ENCODE assay signal across 8 cellular contexts in the genomic region with DNA sequence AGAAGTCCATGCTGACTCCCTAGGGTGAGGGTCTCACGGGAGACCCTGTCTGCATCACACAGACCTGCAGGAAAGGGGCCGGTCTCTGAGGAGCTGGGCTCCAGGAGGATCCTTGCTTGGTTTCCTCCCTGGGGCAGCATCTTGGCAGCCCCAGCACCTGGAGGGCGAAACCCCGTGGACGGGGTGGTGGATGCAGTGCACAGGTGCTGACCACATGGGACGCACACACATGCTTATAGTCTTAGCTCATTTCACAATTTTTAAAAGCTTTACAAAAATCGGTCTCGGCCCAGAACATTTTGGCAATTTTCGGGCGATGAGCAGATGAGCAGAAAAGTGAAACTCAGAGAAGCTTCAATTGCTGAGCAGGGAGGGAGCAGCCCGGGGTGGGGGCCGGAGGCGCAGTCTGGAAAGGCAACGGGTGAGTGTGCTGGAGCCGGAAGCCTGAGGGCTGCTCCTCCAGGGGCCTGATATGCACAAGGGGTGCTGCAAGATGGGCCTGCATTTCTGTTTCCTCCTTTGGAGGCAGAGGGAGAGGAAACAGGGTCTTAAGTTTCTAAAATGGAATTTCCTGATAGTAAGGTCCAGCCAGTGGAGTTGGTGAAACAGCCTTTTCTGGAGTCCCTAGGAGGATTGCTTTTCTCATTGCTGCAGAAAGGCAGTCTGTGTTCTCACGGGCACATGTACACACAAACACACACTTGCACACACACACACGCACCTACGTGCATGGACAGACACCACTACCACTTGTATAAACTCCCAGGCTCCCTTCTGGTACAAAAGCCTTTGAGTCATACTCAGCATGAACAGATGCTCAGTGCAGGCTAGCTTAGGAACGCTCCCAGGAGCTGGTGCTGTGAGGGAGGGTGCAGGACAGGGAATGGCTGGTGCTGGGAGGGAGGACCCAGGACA.
A peak's percentile ranks its signal among the peaks of the same experiment; 100 is the strongest.
DNase-seq lines count a peak whose midpoint lies in the region; ATAC-seq, FAIRE-seq and TF ChIP-seq lines count a peak whose summit lies in the region.

No MANE protein-coding gene starts in this region.

- H3K4me1 ChIP-seq in heart left ventricle (peaks cover 0 to 26% (median 10%) of the 10 kb centered on the region in 12 donors), H1 (replicated peaks in 1 of 4; ENCODE audit: control insufficient read depth in 3 of 4, insufficient read depth in 4 of 4, low read length in 3 of 4) (peaks cover 0 to 14% (median 6%) of the 10 kb centered on the region in 4 experiments; a peak in 6 of 7 replicates), hepatocyte (ENCODE audit: insufficient read depth) (peaks cover 8% of the 10 kb centered on the region)

- CTCF ChIA-PET in H1 (lab: Charles Lee; ENCODE audit: partially characterized antibody) = interaction anchor here (1.2 kb wide), 1 partner anchor 14 kb away, joined by 3 read pairs; no protein-coding TSS in a partner anchor

- in situ Hi-C loops in ACHN (cut with HindIII; ENCODE audit: low pct_ligation_motif_present, low pct_unique_long_range_greater_than_20kb, low sequenced_read_pairs) = no loop called here

- H3K9ac ChIP-seq in H1 (replicated peaks in 1 of 4; ENCODE audit: extremely low read depth in 1 of 4, low read depth in 3 of 4, low read length in 3 of 4) = no peak overlapping the region

- WGBS in heart left ventricle, 4 donors = 38 to 58% (median 47%) methylated on average over 19 of the region's 19 CpGs
- WGBS in H1 (ENCODE audit: extremely low coverage in 1 of 2, insufficient coverage in 1 of 2, insufficient read length in 1 of 2, insufficient replicate concordance in 2 of 2, low coverage in 1 of 2, low lambda C conversion rate in 2 of 2, missing lambda C conversion rate in 1 of 2), 2 experiments = 86% methylated on average over 15 of the region's 19 CpGs; no CpG with 5 or more reads in 1 of the 2 experiments
- WGBS in hepatocyte (ENCODE audit: low lambda C conversion rate, missing lambda C conversion rate) = 78% methylated on average over 19 of the region's 19 CpGs

- H3K4me2 ChIP-seq in H1 (ENCODE audit: insufficient read depth in 1 of 2, low read depth in 2 of 2, low read length in 2 of 2) (no peak overlapping the region), hepatocyte (no peak overlapping the region)

- H3K79me2 ChIP-seq in H1 (ENCODE audit: control insufficient read depth in 1 of 2, insufficient read depth in 2 of 2, low read length in 2 of 2) (no peaks in the 10 kb centered on the region), hepatocyte (no peaks in the 10 kb centered on the region)

- TF ChIP-seq RAD21 in H1 (IDR thresholded peaks at IDR 0.05 in 1 of 2, conservative IDR thresholded peaks at IDR 0.05 in 1 of 2; ENCODE audit: low read depth in 2 of 2, low read length in 2 of 2) = no peak

- 0 out of 2 replicates have a peak overlapping the region, but pooled peaks have one; percentile 18 for H2BK20ac ChIP-seq in H1 (ENCODE audit: low read length)

- H4K8ac ChIP-seq in H1 (ENCODE audit: extremely low read depth, insufficient read depth, low read length) = no peak overlapping the region; the same call in 1 of the 2 replicates

- no peak for TF ChIP-seq CTCF in heart left ventricle (IDR thresholded peaks at IDR 0.05)
- TF ChIP-seq CTCF in H1 (IDR thresholded peaks at IDR 0.05; ENCODE audit: control extremely low read depth in 1 of 3, insufficient read depth in 1 of 3, low read depth in 1 of 3, low read length in 3 of 3) = no peak
- TF ChIP-seq CTCF in hepatocyte (IDR thresholded peaks at IDR 0.05; ENCODE audit: poor library complexity) = no peak

- no peak overlapping the region for H3K23ac ChIP-seq in H1 (ENCODE audit: insufficient read length)

- no peak overlapping the region for H4K5ac ChIP-seq in H1 (ENCODE audit: insufficient read length, low read depth, low read length)

- TF ChIP-seq EP300 in H1 (IDR thresholded peaks at IDR 0.05; ENCODE audit: borderline replicate concordance in 1 of 2, low read depth in 2 of 2, low read length in 2 of 2) = no peak

- H3K9me3 ChIP-seq in heart left ventricle (no peaks in the 10 kb centered on the region), H1 (ENCODE audit: insufficient read depth in 2 of 2, low read depth in 1 of 2, low read length in 1 of 2) (no peaks in the 10 kb centered on the region), hepatocyte (ENCODE audit: low read depth) (no peaks in the 10 kb centered on the region)

- 0 out of 2 replicates have a peak overlapping the region, but pooled peaks have one; percentile 10 for H2BK15ac ChIP-seq in H1 (ENCODE audit: low read length)

- H3K27ac ChIP-seq in heart left ventricle (peak overlapping the region in 2 of 12 donors; percentile 5 to 15), H1 (ENCODE audit: low read depth, low read length) (no peak overlapping the region), hepatocyte (no peak overlapping the region)

- H3K9me2 ChIP-seq in hepatocyte (replicated peaks; ENCODE audit: insufficient read depth) = no peaks in the 10 kb centered on the region

- no peaks in the 10 kb centered on the region for H4K20me1 ChIP-seq in H1 (replicated peaks in 1 of 2; ENCODE audit: control insufficient read depth in 1 of 2, insufficient read depth in 2 of 2, low read length in 2 of 2)
- no peaks in the 10 kb centered on the region for H4K20me1 ChIP-seq in hepatocyte (ENCODE audit: insufficient read depth, poor library complexity, severe bottlenecking)

- no peak overlapping the region for H2BK120ac ChIP-seq in H1 (replicated peaks; ENCODE audit: low read depth, low read length)

- no peak overlapping the region for H4K91ac ChIP-seq in H1 (replicated peaks; ENCODE audit: insufficient read length, low read length)

- H2AK5ac ChIP-seq in H1 (ENCODE audit: low read depth, low read length) = no peak overlapping the region

- H3K4ac ChIP-seq in H1 (replicated peaks; ENCODE audit: insufficient read length, low read depth, low read length) = no peak overlapping the region

- H2AFZ ChIP-seq in H1 (ENCODE audit: low read length) = no peak overlapping the region
- no peak overlapping the region for H2AFZ ChIP-seq in hepatocyte

- peaks cover 0 to 8% (median 0%) of the 10 kb centered on the region in 9 donors for H3K36me3 ChIP-seq in heart left ventricle
- no peaks in the 10 kb centered on the region for H3K36me3 ChIP-seq in H1 (ENCODE audit: control insufficient read depth in 2 of 4, insufficient read depth in 4 of 4, low read length in 3 of 4)
- no peaks in the 10 kb centered on the region for H3K36me3 ChIP-seq in hepatocyte (replicated peaks; ENCODE audit: insufficient read depth, low read depth)

- no peak overlapping the region for H2BK12ac ChIP-seq in H1 (ENCODE audit: low read depth, low read length)

- no peak overlapping the region for H3K56ac ChIP-seq in H1 (replicated peaks; ENCODE audit: insufficient read length, low read depth, low read length)

- no peaks in the 10 kb centered on the region for H3K79me1 ChIP-seq in H1 (ENCODE audit: low read depth, low read length)

- peak in 3 of 4 donors; percentile 41 to 56 (median 48) for ATAC-seq in heart left ventricle

- H3K14ac ChIP-seq in H1 (ENCODE audit: insufficient read length) = no peak overlapping the region

- peak overlapping the region; percentile 39 for H2BK5ac ChIP-seq in H1 (ENCODE audit: low read depth, low read length)

- no peak for FAIRE-seq in H1 (lab: Jason Lieb, UNC)

- H3K4me3 ChIP-seq in heart left ventricle = peak overlapping the region in 10 of 12 donors; percentile 7 to 49 (median 30)
- no peak overlapping the region for H3K4me3 ChIP-seq in H1 (ENCODE audit: extremely low read depth in 1 of 4, insufficient read depth in 2 of 4, low read depth in 3 of 4, low read length in 4 of 4)
- no peak overlapping the region for H3K4me3 ChIP-seq in hepatocyte

- no peaks in the 10 kb centered on the region for H3K23me2 ChIP-seq in H1 (ENCODE audit: low read depth, low read length)

- no peak overlapping the region; the same call in 1 of the 2 replicates for H3K18ac ChIP-seq in H1 (ENCODE audit: extremely low read depth, low read length)

- peaks cover 0 to 4% (median 0%) of the 10 kb centered on the region in 9 donors for H3K27me3 ChIP-seq in heart left ventricle
- no peaks in the 10 kb centered on the region; a peak in 1 of 7 replicates for H3K27me3 ChIP-seq in H1 (replicated peaks in 1 of 4; ENCODE audit: control insufficient read depth in 3 of 4, extremely low read depth in 1 of 4, insufficient read depth in 3 of 4, low read length in 3 of 4)
- no peaks in the 10 kb centered on the region for H3K27me3 ChIP-seq in hepatocyte

- no peak for TF ChIP-seq POLR2A in heart left ventricle (IDR thresholded peaks at IDR 0.05)
- no peak for TF ChIP-seq POLR2A in H1 (IDR thresholded peaks at IDR 0.05; ENCODE audit: control extremely low read depth in 1 of 2, low read depth in 2 of 2, low read length in 2 of 2)

- POLR2A ChIA-PET in H1 (lab: Charles Lee; ENCODE audit: partially characterized antibody) = interaction anchor here (1.3 to 1.5 kb wide), 2 partner anchors 9 to 12 kb away, joined by 3 to 4 read pairs; no protein-coding TSS in a partner anchor

- DNase-seq in heart left ventricle (no peak), cardiac septum (ENCODE audit: low spot score) (no peak), LHCN-M2 (ENCODE audit: low read depth) (peak; percentile 95), H1 (ENCODE audit: low read depth in 1 of 2, low spot score in 2 of 2) (no peak), ACHN (no peak), hepatocyte (ENCODE audit: low spot score) (no peak), epidermal melanocyte (ENCODE audit: insufficient read length, low spot score) (no peak)
- DNase-seq in stimulated activated CD8-positive, alpha-beta memory T cell treated with anti-CD3 and anti-CD28 coated beads, Interleukin-4, amount 100 ng/mL, for 48 hours = peak; percentile 32

- intact Hi-C loops in heart left ventricle (cut with DNase I) = no loop called here
- intact Hi-C loops in cardiac septum (cut with DNase I) = no loop called here

TF ChIP-seq in H1, 55 proteins besides CTCF, POLR2A, EP300 and RAD21:
- TF ChIP-seq JUND (IDR thresholded peaks at IDR 0.05; ENCODE audit: low read length) = no peak
- no peak for TF ChIP-seq RBBP5 (IDR thresholded peaks at IDR 0.05; ENCODE audit: borderline replicate concordance, low read depth, low read length)
- TF ChIP-seq SIN3A (conservative IDR thresholded peaks at IDR 0.05 in 1 of 2, IDR thresholded peaks at IDR 0.05 in 1 of 2; ENCODE audit: low read depth in 1 of 2, low read length in 2 of 2) = no peak
- TF ChIP-seq CBX5 (IDR thresholded peaks at IDR 0.05; ENCODE audit: low read depth, low read length) = no peak
- TF ChIP-seq NRF1 (IDR thresholded peaks at IDR 0.05; ENCODE audit: low read depth, low read length) = no peak

Comparison
In these comparisons a context has a peak if more than half of its experiments do, and no peak if none do; other contexts are left out.
1. DNase-seq: peak in LHCN-M2 (single experiment) and stimulated activated CD8-positive, alpha-beta memory T cell treated with anti-CD3 and anti-CD28 coated beads, Interleukin-4, amount 100 ng/mL, for 48 hours (single experiment); none in heart left ventricle (0 of 5), cardiac septum (single experiment), H1 (0 of 2), ACHN (single experiment), hepatocyte (single experiment) and epidermal melanocyte (single experiment).
2. H3K4me3 ChIP-seq: peak in heart left ventricle (10 of 12); none in H1 (0 of 4) and hepatocyte (single experiment).